Comparison of ENCODE assay signal across 1 cellular context in the genomic region with DNA sequence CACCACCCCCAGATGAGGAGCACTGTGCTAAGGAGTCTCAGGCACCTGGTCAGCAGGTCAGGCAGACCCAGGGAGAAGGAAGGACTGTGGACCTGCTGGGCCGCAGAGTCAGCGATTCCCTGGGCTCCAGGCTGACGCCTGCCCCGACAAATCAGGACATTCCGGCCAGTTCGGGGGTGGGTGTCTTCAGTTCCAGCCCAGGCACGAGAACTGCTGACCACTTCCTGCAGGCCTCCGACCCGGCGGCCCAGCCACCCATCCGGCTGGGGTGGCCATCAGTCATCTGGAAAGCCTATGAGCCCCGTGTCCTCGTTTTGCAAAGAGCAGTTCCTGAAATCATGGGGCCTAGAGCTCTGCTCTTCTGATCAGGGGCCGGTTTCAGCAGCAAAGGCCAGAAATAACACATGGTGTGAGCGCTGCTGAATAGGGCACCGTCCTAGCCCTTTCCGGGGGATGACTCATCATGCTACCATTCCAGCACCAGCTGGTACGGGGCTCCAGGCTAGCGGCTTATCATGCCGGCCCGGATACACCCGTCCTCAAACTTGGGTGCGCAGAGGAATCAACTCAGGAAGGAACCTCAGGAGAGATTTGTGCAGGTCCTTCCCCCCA.
TF ChIP-seq lines count a peak whose summit lies in the region.

No MANE protein-coding gene starts in this region.

TF ChIP-seq in K562, 482 proteins besides CTCF, POLR2A, EP300 and RAD21 (continued from another document and continues in another):
- TF ChIP-seq CXXC5 (CRISPR knock-in tag; IDR thresholded peaks at IDR 0.05): peak; percentile 42; the same call in 1 of the 2 replicates
- peak; percentile 66; the same call in 1 of the 2 replicates for TF ChIP-seq ZNF175 (CRISPR knock-in tag; IDR thresholded peaks at IDR 0.05; ENCODE audit: low read depth)
- TF ChIP-seq, protein P1, sequence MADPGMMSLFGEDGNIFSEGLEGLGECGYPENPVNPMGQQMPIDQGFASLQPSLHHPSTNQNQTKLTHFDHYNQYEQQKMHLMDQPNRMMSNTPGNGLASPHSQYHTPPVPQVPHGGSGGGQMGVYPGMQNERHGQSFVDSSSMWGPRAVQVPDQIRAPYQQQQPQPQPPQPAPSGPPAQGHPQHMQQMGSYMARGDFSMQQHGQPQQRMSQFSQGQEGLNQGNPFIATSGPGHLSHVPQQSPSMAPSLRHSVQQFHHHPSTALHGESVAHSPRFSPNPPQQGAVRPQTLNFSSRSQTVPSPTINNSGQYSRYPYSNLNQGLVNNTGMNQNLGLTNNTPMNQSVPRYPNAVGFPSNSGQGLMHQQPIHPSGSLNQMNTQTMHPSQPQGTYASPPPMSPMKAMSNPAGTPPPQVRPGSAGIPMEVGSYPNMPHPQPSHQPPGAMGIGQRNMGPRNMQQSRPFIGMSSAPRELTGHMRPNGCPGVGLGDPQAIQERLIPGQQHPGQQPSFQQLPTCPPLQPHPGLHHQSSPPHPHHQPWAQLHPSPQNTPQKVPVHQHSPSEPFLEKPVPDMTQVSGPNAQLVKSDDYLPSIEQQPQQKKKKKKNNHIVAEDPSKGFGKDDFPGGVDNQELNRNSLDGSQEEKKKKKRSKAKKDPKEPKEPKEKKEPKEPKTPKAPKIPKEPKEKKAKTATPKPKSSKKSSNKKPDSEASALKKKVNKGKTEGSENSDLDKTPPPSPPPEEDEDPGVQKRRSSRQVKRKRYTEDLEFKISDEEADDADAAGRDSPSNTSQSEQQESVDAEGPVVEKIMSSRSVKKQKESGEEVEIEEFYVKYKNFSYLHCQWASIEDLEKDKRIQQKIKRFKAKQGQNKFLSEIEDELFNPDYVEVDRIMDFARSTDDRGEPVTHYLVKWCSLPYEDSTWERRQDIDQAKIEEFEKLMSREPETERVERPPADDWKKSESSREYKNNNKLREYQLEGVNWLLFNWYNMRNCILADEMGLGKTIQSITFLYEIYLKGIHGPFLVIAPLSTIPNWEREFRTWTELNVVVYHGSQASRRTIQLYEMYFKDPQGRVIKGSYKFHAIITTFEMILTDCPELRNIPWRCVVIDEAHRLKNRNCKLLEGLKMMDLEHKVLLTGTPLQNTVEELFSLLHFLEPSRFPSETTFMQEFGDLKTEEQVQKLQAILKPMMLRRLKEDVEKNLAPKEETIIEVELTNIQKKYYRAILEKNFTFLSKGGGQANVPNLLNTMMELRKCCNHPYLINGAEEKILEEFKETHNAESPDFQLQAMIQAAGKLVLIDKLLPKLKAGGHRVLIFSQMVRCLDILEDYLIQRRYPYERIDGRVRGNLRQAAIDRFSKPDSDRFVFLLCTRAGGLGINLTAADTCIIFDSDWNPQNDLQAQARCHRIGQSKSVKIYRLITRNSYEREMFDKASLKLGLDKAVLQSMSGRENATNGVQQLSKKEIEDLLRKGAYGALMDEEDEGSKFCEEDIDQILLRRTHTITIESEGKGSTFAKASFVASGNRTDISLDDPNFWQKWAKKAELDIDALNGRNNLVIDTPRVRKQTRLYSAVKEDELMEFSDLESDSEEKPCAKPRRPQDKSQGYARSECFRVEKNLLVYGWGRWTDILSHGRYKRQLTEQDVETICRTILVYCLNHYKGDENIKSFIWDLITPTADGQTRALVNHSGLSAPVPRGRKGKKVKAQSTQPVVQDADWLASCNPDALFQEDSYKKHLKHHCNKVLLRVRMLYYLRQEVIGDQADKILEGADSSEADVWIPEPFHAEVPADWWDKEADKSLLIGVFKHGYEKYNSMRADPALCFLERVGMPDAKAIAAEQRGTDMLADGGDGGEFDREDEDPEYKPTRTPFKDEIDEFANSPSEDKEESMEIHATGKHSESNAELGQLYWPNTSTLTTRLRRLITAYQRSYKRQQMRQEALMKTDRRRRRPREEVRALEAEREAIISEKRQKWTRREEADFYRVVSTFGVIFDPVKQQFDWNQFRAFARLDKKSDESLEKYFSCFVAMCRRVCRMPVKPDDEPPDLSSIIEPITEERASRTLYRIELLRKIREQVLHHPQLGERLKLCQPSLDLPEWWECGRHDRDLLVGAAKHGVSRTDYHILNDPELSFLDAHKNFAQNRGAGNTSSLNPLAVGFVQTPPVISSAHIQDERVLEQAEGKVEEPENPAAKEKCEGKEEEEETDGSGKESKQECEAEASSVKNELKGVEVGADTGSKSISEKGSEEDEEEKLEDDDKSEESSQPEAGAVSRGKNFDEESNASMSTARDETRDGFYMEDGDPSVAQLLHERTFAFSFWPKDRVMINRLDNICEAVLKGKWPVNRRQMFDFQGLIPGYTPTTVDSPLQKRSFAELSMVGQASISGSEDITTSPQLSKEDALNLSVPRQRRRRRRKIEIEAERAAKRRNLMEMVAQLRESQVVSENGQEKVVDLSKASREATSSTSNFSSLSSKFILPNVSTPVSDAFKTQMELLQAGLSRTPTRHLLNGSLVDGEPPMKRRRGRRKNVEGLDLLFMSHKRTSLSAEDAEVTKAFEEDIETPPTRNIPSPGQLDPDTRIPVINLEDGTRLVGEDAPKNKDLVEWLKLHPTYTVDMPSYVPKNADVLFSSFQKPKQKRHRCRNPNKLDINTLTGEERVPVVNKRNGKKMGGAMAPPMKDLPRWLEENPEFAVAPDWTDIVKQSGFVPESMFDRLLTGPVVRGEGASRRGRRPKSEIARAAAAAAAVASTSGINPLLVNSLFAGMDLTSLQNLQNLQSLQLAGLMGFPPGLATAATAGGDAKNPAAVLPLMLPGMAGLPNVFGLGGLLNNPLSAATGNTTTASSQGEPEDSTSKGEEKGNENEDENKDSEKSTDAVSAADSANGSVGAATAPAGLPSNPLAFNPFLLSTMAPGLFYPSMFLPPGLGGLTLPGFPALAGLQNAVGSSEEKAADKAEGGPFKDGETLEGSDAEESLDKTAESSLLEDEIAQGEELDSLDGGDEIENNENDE (IDR thresholded peaks at IDR 0.05; ENCODE audit: low read depth, low read length): no peak
- TF ChIP-seq LEF1 (IDR thresholded peaks at IDR 0.05): peak; percentile 45; the same call in 1 of the 2 replicates
- TF ChIP-seq MYBL2 (IDR thresholded peaks at IDR 0.05; ENCODE audit: low read depth): no peak
- TF ChIP-seq MYBL2 (CRISPR knock-in tag; IDR thresholded peaks at IDR 0.05; ENCODE audit: borderline replicate concordance): no peak
- TF ChIP-seq FOSL1 (tag; conservative IDR thresholded peaks at IDR 0.05): peak; percentile 90
- no peak for TF ChIP-seq ZC3H8 (IDR thresholded peaks at IDR 0.05)
- no peak for TF ChIP-seq RHOXF2B (CRISPR knock-in tag; conservative IDR thresholded peaks at IDR 0.05)
- peak; percentile 25; the same call in 1 of the 2 replicates for TF ChIP-seq SOX6 (IDR thresholded peaks at IDR 0.05)
- no peak for TF ChIP-seq NFIX (CRISPR knock-in tag; IDR thresholded peaks at IDR 0.05; ENCODE audit: low read depth)
- peak; percentile 31 to 59; a peak in 3 of 4 replicates for TF ChIP-seq TRIM24 (IDR thresholded peaks at IDR 0.05)
- TF ChIP-seq, protein P2, sequence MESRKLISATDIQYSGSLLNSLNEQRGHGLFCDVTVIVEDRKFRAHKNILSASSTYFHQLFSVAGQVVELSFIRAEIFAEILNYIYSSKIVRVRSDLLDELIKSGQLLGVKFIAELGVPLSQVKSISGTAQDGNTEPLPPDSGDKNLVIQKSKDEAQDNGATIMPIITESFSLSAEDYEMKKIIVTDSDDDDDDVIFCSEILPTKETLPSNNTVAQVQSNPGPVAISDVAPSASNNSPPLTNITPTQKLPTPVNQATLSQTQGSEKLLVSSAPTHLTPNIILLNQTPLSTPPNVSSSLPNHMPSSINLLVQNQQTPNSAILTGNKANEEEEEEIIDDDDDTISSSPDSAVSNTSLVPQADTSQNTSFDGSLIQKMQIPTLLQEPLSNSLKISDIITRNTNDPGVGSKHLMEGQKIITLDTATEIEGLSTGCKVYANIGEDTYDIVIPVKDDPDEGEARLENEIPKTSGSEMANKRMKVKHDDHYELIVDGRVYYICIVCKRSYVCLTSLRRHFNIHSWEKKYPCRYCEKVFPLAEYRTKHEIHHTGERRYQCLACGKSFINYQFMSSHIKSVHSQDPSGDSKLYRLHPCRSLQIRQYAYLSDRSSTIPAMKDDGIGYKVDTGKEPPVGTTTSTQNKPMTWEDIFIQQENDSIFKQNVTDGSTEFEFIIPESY (CRISPR knock-in tag; IDR thresholded peaks at IDR 0.05): no peak
- peak; percentile 52; the same call in 1 of the 2 replicates for TF ChIP-seq C11orf30 (IDR thresholded peaks at IDR 0.05; ENCODE audit: low read depth)
- TF ChIP-seq NR3C1 (CRISPR knock-in tag; IDR thresholded peaks at IDR 0.05): no peak
- TF ChIP-seq ELF4 (CRISPR knock-in tag; IDR thresholded peaks at IDR 0.05): no peak
- TF ChIP-seq, protein P3, sequence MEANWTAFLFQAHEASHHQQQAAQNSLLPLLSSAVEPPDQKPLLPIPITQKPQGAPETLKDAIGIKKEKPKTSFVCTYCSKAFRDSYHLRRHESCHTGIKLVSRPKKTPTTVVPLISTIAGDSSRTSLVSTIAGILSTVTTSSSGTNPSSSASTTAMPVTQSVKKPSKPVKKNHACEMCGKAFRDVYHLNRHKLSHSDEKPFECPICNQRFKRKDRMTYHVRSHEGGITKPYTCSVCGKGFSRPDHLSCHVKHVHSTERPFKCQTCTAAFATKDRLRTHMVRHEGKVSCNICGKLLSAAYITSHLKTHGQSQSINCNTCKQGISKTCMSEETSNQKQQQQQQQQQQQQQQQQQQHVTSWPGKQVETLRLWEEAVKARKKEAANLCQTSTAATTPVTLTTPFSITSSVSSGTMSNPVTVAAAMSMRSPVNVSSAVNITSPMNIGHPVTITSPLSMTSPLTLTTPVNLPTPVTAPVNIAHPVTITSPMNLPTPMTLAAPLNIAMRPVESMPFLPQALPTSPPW (CRISPR knock-in tag; IDR thresholded peaks at IDR 0.05): peak; percentile 36; the same call in 1 of the 2 replicates
- no peak for TF ChIP-seq ZNF12 (CRISPR knock-in tag; IDR thresholded peaks at IDR 0.05)
- TF ChIP-seq, protein P4, sequence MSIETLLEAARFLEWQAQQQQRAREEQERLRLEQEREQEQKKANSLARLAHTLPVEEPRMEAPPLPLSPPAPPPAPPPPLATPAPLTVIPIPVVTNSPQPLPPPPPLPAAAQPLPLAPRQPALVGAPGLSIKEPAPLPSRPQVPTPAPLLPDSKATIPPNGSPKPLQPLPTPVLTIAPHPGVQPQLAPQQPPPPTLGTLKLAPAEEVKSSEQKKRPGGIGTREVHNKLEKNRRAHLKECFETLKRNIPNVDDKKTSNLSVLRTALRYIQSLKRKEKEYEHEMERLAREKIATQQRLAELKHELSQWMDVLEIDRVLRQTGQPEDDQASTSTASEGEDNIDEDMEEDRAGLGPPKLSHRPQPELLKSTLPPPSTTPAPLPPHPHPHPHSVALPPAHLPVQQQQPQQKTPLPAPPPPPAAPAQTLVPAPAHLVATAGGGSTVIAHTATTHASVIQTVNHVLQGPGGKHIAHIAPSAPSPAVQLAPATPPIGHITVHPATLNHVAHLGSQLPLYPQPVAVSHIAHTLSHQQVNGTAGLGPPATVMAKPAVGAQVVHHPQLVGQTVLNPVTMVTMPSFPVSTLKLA (conservative IDR thresholded peaks at IDR 0.05): 0 out of 4 replicates have a peak, but pooled peaks of 1 of the 2 experiments have one; percentile 34
- TF ChIP-seq, protein P5, sequence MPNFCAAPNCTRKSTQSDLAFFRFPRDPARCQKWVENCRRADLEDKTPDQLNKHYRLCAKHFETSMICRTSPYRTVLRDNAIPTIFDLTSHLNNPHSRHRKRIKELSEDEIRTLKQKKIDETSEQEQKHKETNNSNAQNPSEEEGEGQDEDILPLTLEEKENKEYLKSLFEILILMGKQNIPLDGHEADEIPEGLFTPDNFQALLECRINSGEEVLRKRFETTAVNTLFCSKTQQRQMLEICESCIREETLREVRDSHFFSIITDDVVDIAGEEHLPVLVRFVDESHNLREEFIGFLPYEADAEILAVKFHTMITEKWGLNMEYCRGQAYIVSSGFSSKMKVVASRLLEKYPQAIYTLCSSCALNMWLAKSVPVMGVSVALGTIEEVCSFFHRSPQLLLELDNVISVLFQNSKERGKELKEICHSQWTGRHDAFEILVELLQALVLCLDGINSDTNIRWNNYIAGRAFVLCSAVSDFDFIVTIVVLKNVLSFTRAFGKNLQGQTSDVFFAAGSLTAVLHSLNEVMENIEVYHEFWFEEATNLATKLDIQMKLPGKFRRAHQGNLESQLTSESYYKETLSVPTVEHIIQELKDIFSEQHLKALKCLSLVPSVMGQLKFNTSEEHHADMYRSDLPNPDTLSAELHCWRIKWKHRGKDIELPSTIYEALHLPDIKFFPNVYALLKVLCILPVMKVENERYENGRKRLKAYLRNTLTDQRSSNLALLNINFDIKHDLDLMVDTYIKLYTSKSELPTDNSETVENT (CRISPR knock-in tag; IDR thresholded peaks at IDR 0.05): no peak
- TF ChIP-seq HIVEP1 (CRISPR knock-in tag; IDR thresholded peaks at IDR 0.05): no peak
- TF ChIP-seq, protein P6, sequence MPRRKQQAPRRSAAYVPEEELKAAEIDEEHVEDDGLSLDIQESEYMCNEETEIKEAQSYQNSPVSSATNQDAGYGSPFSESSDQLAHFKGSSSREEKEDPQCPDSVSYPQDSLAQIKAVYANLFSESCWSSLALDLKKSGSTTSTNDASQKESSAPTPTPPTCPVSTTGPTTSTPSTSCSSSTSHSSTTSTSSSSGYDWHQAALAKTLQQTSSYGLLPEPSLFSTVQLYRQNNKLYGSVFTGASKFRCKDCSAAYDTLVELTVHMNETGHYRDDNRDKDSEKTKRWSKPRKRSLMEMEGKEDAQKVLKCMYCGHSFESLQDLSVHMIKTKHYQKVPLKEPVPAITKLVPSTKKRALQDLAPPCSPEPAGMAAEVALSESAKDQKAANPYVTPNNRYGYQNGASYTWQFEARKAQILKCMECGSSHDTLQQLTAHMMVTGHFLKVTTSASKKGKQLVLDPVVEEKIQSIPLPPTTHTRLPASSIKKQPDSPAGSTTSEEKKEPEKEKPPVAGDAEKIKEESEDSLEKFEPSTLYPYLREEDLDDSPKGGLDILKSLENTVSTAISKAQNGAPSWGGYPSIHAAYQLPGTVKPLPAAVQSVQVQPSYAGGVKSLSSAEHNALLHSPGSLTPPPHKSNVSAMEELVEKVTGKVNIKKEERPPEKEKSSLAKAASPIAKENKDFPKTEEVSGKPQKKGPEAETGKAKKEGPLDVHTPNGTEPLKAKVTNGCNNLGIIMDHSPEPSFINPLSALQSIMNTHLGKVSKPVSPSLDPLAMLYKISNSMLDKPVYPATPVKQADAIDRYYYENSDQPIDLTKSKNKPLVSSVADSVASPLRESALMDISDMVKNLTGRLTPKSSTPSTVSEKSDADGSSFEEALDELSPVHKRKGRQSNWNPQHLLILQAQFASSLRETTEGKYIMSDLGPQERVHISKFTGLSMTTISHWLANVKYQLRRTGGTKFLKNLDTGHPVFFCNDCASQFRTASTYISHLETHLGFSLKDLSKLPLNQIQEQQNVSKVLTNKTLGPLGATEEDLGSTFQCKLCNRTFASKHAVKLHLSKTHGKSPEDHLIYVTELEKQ (CRISPR knock-in tag; IDR thresholded peaks at IDR 0.05): no peak
- TF ChIP-seq, protein P7, sequence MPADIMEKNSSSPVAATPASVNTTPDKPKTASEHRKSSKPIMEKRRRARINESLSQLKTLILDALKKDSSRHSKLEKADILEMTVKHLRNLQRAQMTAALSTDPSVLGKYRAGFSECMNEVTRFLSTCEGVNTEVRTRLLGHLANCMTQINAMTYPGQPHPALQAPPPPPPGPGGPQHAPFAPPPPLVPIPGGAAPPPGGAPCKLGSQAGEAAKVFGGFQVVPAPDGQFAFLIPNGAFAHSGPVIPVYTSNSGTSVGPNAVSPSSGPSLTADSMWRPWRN (IDR thresholded peaks at IDR 0.05; ENCODE audit: low read depth): no peak
- peak; percentile 57; the same call in 1 of the 2 replicates for TF ChIP-seq GABPB1 (CRISPR knock-in tag; IDR thresholded peaks at IDR 0.05)
- no peak for TF ChIP-seq GATA2 (CRISPR knock-in tag; IDR thresholded peaks at IDR 0.05)
- no peak for TF ChIP-seq PPARD (CRISPR knock-in tag; IDR thresholded peaks at IDR 0.05)
- no peak for TF ChIP-seq RBM17 (IDR thresholded peaks at IDR 0.05; ENCODE audit: borderline replicate concordance, low read depth, low read length)
- no peak for TF ChIP-seq WHSC1 (IDR thresholded peaks at IDR 0.05; ENCODE audit: low read length)
- peak; percentile 44 for TF ChIP-seq MEIS2 (IDR thresholded peaks at IDR 0.05; ENCODE audit: partially characterized antibody)
- TF ChIP-seq ZNF586 (CRISPR knock-in tag; conservative IDR thresholded peaks at IDR 0.05): no peak
- TF ChIP-seq GATAD2B (IDR thresholded peaks at IDR 0.05; ENCODE audit: borderline replicate concordance): no peak
- TF ChIP-seq SMAD4 (CRISPR knock-in tag; conservative IDR thresholded peaks at IDR 0.05): 0 out of 2 replicates have a peak, but pooled peaks have one; percentile 56
- no peak for TF ChIP-seq HNRNPH1 (optimal IDR thresholded peaks at IDR 0.05; ENCODE audit: low read depth, low read length)
